In the genomic region with DNA sequence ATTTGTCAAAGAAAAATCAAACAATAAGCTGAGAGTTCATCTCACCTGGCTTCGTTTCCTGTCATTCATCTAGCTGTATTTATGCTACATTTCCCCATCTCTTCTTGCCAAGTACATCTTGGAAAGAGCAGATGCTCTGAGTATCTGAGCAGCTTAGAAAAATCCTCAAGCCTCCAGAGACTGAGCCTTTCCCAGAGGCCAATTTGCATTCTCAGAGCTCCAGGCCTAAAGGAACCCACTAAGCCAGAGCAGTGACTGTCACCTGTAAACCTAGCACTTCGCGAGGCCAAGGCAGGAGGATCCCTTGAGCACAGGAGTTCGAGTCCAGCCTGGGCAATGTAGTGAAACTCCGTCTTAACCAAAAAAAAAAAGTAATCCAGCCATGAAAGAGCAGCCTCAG, we compare ENCODE assay signal across 20 cellular contexts.
"Had no signal": no experiment of that assay in that cellular context is flagged by ENCODE, and none has a peak within 500 bp of the region (broad histone marks: within the 10 kb centered on the region; RNA-seq: fewer than 3 reads in every experiment).

No MANE protein-coding gene starts in this region.

- ATAC-seq: left lung had no signal

- H3K36me3 ChIP-seq: adrenal gland, left lung, thyroid gland had no signal

- H3K4me3 ChIP-seq: adrenal gland, dorsolateral prefrontal cortex, heart right ventricle, left lung, thyroid gland had no signal

- DNase-seq: activated B cell treated with CpG ODN at 0.5 μM for 24 hours; activated CD4-positive, alpha-beta memory T cell treated with anti-CD3 and anti-CD28 coated beads, Interleukin-2, amount 10 ng/mL, durations not matched to agents 7 days and 5 days; activated CD4-positive, alpha-beta T cell treated with anti-CD3 and anti-CD28 coated beads for 48 hours; activated gamma-delta T cell; activated T-cell treated with anti-CD3 and anti-CD28 coated beads, Interleukin-2, amount 50 U/mL, for 48 hours; caudate nucleus; dorsolateral prefrontal cortex; foreskin melanocyte; heart right ventricle; left lung; mammary epithelial cell; occipital lobe; stimulated activated CD4-positive, alpha-beta T cell treated with anti-CD3 and anti-CD28 coated beads, Interleukin-12 subunit alpha, Interleukin-12 subunit beta, amount 100 ng/mL, for 4 hours; stimulated activated CD4-positive, alpha-beta T cell treated with anti-CD3 and anti-CD28 coated beads, Interleukin-1b, Interleukin-23, amount 100 ng/mL, for 48 hours; stimulated activated CD8-positive, alpha-beta memory T cell treated with anti-CD3 and anti-CD28 coated beads, Interleukin-4, amount 100 ng/mL, for 48 hours; stimulated activated naive CD4-positive, alpha-beta T cell; SW 1271; thyroid gland had no signal

- H3K27ac ChIP-seq: adrenal gland, epithelial cell of prostate, left lung, thyroid gland had no signal

- H3K9me3 ChIP-seq: adrenal gland, heart right ventricle, left lung, thyroid gland had no signal

- H3K27me3 ChIP-seq: adrenal gland, dorsolateral prefrontal cortex, heart right ventricle, left lung, thyroid gland had no signal

- H3K4me1 ChIP-seq: adrenal gland had no signal
